ENCODE assay signal across 28 cellular contexts in the genomic region with DNA sequence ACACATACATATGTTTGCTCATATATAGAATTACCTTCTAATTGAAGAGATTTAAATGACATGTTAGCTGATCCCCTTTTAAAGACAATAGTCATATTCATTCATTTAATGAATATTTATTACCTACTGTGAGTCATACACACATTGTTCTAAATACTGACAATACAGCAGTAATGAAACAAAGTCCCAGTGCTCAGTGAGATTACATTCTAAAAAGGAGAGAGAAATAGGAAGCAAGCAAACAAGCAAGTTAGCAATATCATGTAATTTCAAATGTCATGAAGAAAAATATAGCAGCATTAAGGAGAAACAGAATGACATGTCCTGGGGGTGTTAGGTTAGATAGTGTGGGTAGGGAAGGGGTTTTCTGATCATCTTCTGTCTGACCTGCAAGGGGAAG.
"Had no signal": no experiment of that assay in that cellular context is flagged by ENCODE, and none has a peak within 500 bp of the region (broad histone marks: within the 10 kb centered on the region; RNA-seq: fewer than 3 reads in every experiment).

No MANE protein-coding gene starts in this region.

- ATAC-seq: foreskin keratinocyte; left ventricle myocardium superior; lower lobe of right lung; mucosa of descending colon; naive thymus-derived CD4-positive, alpha-beta T cell; sciatic nerve; stimulated activated effector memory CD8-positive, alpha-beta T cell treated with anti-CD3 and anti-CD28 coated beads, Interleukin-12 subunit alpha, Interleukin-12 subunit beta, amount 100 ng/mL, for 72 hours; upper lobe of right lung had no signal

- H3K27ac ChIP-seq: epithelial cell of prostate, esophagus muscularis mucosa, foreskin keratinocyte, lower lobe of right lung, neural progenitor cell, parathyroid adenoma, prostate gland, right atrium auricular region, stomach, transverse colon, upper lobe of right lung, uterus had no signal

- DNase-seq: cerebellar nuclear complex; effector CD8-positive, alpha-beta T cell; endodermal cell; foreskin keratinocyte; hypothalamus; immature natural killer cell; islet precursor cell; kidney glomerular epithelial cell; left ventricle myocardium superior; lower lobe of right lung; mucosa of descending colon; naive thymus-derived CD4-positive, alpha-beta T cell; stimulated activated CD4-positive, alpha-beta T cell treated with anti-CD3 and anti-CD28 coated beads, Interleukin-12 subunit alpha, Interleukin-12 subunit beta, amount 100 ng/mL, for 4 hours; stimulated activated CD4-positive, alpha-beta T cell treated with anti-CD3 and anti-CD28 coated beads, Interleukin-1b, Interleukin-23, amount 100 ng/mL, for 48 hours; stimulated activated CD4-positive, alpha-beta T cell treated with anti-CD3 and anti-CD28 coated beads, Interleukin-4, amount 100 ng/mL, for 24 hours; stimulated activated naive CD4-positive, alpha-beta T cell treated with Interleukin-2 at 50 U/mL for 16 hours; stomach; transverse colon; upper lobe of right lung; uterus had no signal
